Comparison of ENCODE assay signal across 1 cellular context in the genomic region with DNA sequence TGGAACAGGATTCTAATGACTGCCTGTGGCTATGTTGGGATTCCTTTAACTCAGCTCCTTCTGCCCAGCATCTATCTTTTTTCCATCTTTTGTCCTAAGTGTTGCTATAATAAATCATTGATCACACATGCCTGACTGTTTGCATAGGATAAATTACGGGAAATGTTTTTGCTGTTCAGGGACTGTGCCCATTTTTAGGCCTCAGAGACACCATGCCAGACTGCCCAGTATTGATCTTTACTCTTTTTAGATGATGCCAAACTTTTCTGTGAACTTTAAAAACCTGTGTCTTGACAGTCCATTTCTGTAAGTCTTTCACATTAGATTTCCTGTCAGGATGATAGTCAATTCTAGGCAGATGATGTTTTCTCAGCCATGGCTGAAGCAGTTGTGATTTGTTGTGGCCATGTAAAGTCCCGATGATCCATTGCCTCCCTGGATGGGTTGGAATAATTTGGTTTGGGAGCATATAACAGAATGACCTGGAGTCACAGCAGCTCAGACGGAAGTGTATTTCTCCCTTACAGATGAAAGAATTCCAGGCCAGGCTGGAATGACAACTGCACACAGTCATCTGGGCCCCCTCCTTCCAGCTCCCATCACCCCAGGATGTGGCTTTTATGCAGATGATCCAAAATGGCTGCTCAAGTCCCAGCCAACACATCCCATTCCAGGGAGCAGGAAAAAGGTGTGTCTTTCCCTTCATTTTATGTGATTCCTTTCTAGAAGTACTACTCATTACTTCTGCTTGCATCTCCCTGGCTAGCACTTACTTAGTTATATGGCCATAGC.
TF ChIP-seq lines count a peak whose summit lies in the region.

No MANE protein-coding gene starts in this region.

TF ChIP-seq in K562, 482 proteins besides CTCF, POLR2A, EP300 and RAD21:
- TF ChIP-seq YY1 (IDR thresholded peaks at IDR 0.05; ENCODE audit: borderline replicate concordance in 1 of 3, control insufficient read depth in 1 of 3, extremely low read depth in 1 of 3, insufficient read depth in 3 of 3, insufficient read length in 1 of 3, insufficient replicate concordance in 2 of 3, low read depth in 1 of 3, low read length in 2 of 3) (peak in 1 of 3 experiments; percentile 29), ZNF121 (CRISPR knock-in tag; conservative IDR thresholded peaks at IDR 0.05) (no peak)
